Comparison of ENCODE assay signal across 1 cellular context in genomic region chr10:4186849-4187248, GRCh38.
TF ChIP-seq lines count a peak whose summit lies in the region.

No MANE protein-coding gene starts in this region.

TF ChIP-seq in K562, 482 proteins besides CTCF, POLR2A, EP300 and RAD21:
- TF ChIP-seq ZNF609 (CRISPR knock-in tag; IDR thresholded peaks at IDR 0.05; ENCODE audit: borderline replicate concordance) = no peak
- no peak for TF ChIP-seq RREB1 (CRISPR knock-in tag; IDR thresholded peaks at IDR 0.05)
- no peak for TF ChIP-seq HNRNPL (IDR thresholded peaks at IDR 0.05; ENCODE audit: low read depth, low read length)
- TF ChIP-seq CBX8 (IDR thresholded peaks at IDR 0.05; ENCODE audit: borderline replicate concordance, extremely low read depth, low read depth, low read length, poor library complexity, severe bottlenecking) = peak; percentile 85
- no peak for TF ChIP-seq ZNF592 (IDR thresholded peaks at IDR 0.05)
- TF ChIP-seq ZBTB2 (IDR thresholded peaks at IDR 0.05) = no peak
- no peak for TF ChIP-seq SNAPC5 (CRISPR knock-in tag; IDR thresholded peaks at IDR 0.05)
- no peak for TF ChIP-seq DACH1 (IDR thresholded peaks at IDR 0.05; ENCODE audit: partially characterized antibody)
